In genomic region chr7:15507708-15508107, GRCh38 we compare ENCODE assay signal across 23 cellular contexts. TPM values are rescaled to one million over a fixed set of nuclear protein-coding genes. Genes with fewer than 3 reads are reported as not detected.
DNase-seq lines count a peak whose midpoint lies in the region; ATAC-seq and TF ChIP-seq lines count a peak whose summit lies in the region.
"Had no signal": no experiment of that assay in that cellular context is flagged by ENCODE, and none has a peak within 500 bp of the region (broad histone marks: within the 10 kb centered on the region; RNA-seq: fewer than 3 reads in every experiment).

No MANE protein-coding gene starts in this region.

- peak overlapping the region; percentile 58 for H3K4me2 ChIP-seq in osteoblast (ENCODE audit: insufficient read depth, low read length)
- H3K4me2 ChIP-seq: BLaER1, KMS-11 had no signal

- DNase-seq in NCI-H748 treated with DMSO at 0.1 percent for 48 hours (lab: John Stamatoyannopoulos, UW) (peak; percentile 40), brain microvascular endothelial cell (no peak), osteoblast (ENCODE audit: insufficient read length, low spot score, missing footprints) (no peak), testis (no peak), HPDE6-E6E7 (ENCODE audit: extremely low spot score) (no peak)
- DNase-seq: ACHN; CD4-positive, alpha-beta T cell; COR-L47; DND-41; H7; NCI-H1105; NCI-H146; NCI-H2029; NCI-H226; NCI-H510A treated with DMSO at 0.1 percent for 48 hours; NCI-H82 had no signal

- H3K36me3 ChIP-seq in brain microvascular endothelial cell (replicated peaks) (no peaks in the 10 kb centered on the region), osteoblast (ENCODE audit: insufficient read depth, low read length) (no peaks in the 10 kb centered on the region), testis (ENCODE audit: low read depth, missing control alignments) (no peaks in the 10 kb centered on the region)
- H3K36me3 ChIP-seq: BLaER1 had no signal

- H2AFZ ChIP-seq in osteoblast (ENCODE audit: low read length) = no peak overlapping the region

- TF ChIP-seq CTCF in brain microvascular endothelial cell (IDR thresholded peaks at IDR 0.05; ENCODE audit: low read depth, low read length, missing control alignments) = no peak
- no peak for TF ChIP-seq CTCF in osteoblast (IDR thresholded peaks at IDR 0.05; ENCODE audit: extremely low read depth, low read depth, low read length)
- no peak for TF ChIP-seq CTCF in testis (IDR thresholded peaks at IDR 0.05)

- H4K20me1 ChIP-seq in osteoblast (ENCODE audit: insufficient read depth, low read length) = no peaks in the 10 kb centered on the region
- H4K20me1 ChIP-seq: BLaER1 had no signal

- H3K27me3 ChIP-seq in brain microvascular endothelial cell (replicated peaks) = no peaks in the 10 kb centered on the region
- H3K27me3 ChIP-seq in osteoblast (ENCODE audit: insufficient read depth, low read length) = no peaks in the 10 kb centered on the region
- no peaks in the 10 kb centered on the region for H3K27me3 ChIP-seq in testis
- H3K27me3 ChIP-seq: BLaER1 had no signal

- H3K4me3 ChIP-seq in brain microvascular endothelial cell (ENCODE audit: low read depth, low read length) (no peak overlapping the region), osteoblast (ENCODE audit: insufficient read depth, low read length) (no peak overlapping the region), testis (no peak overlapping the region)
- H3K4me3 ChIP-seq: BLaER1, GM12878 had no signal

- H3K79me2 ChIP-seq in osteoblast (ENCODE audit: insufficient read depth, low read length) = no peaks in the 10 kb centered on the region

- peak overlapping the region; percentile 49 for H3K27ac ChIP-seq in brain microvascular endothelial cell
- peak overlapping the region; percentile 51 for H3K27ac ChIP-seq in osteoblast (ENCODE audit: low read depth, low read length)
- H3K27ac ChIP-seq in testis = peak overlapping the region; percentile 42 to 72
- H3K27ac ChIP-seq: BLaER1, HL-60, KMS-11 had no signal

- H3K9me3 ChIP-seq in osteoblast (ENCODE audit: low read depth, low read length) (no peaks in the 10 kb centered on the region), testis (no peaks in the 10 kb centered on the region)
- H3K9me3 ChIP-seq: BLaER1 had no signal

- TF ChIP-seq POLR2A in testis (IDR thresholded peaks at IDR 0.05) = no peak

- WGBS in testis, 2 donors = 40 to 59% methylated on average over 3 of the region's 3 CpGs

- peaks cover 32% of the 10 kb centered on the region for H3K4me1 ChIP-seq in osteoblast (ENCODE audit: insufficient read depth, low read length)
- peaks cover 21% of the 10 kb centered on the region for H3K4me1 ChIP-seq in testis
- H3K4me1 ChIP-seq: BLaER1 had no signal

- intact Hi-C loops in testis (cut with DNase I; ENCODE audit: low total_unique reads) = no loop called here

- in situ Hi-C loops in brain microvascular endothelial cell (cut with HindIII; ENCODE audit: low pct_ligation_motif_present, low sequenced_read_pairs) = no loop called here

- no peak for ATAC-seq in HG02571 (IDR thresholded peaks at IDR 0.05; ENCODE audit: unreplicated experiment)
- no peak for ATAC-seq in activated CD4-positive, CD25-positive, alpha-beta regulatory T cell treated with anti-CD3 and anti-CD28 coated beads, Interleukin-2, amount 50 U/mL, for 24 hours
- ATAC-seq: GM12878 had no signal

RNA-seq across cellular contexts. Expression of gene AGMO, which starts 54.1 kb away (rescaled TPM):
- total RNA-seq in osteoblast = under 0.01 and 1.2 TPM in 2 replicates
- total RNA-seq in testis = 10 to 100 TPM; 46.6 to 52.8 TPM
- 13.1 TPM for polyA plus RNA-seq in testis (ENCODE audit: insufficient read depth, low read depth, low replicate concordance)
- total RNA-seq: CD4-positive, alpha-beta T cell; GM12878; HT1080 had no signal

Comparison
In these comparisons a context has a peak if more than half of its experiments do, and no peak if none do; other contexts are left out.
1. RNA of gene AGMO, which starts 54.1 kb away (total RNA-seq): 46.6 to 52.8 TPM in testis; under 0.01 to 1.2 TPM in osteoblast; every median in the first group is over 10 times any median in the second.
2. Peak in every context shown above with its lines, with median percentiles within 50 percentile points of each other: H3K27ac ChIP-seq.